ENCODE assay signal across 22 cellular contexts in genomic region chr16:73797115-73797514, GRCh38.
DNase-seq lines count a peak whose midpoint lies in the region; ATAC-seq and TF ChIP-seq lines count a peak whose summit lies in the region.
"Had no signal": no experiment of that assay in that cellular context is flagged by ENCODE, and none has a peak within 500 bp of the region (broad histone marks: within the 10 kb centered on the region; RNA-seq: fewer than 3 reads in every experiment).

No MANE protein-coding gene starts in this region.

- TF ChIP-seq CTCF in nephron (IDR thresholded peaks at IDR 0.05; ENCODE audit: unreplicated experiment in 3 of 3), result no peak
- no peak for TF ChIP-seq CTCF in thoracic aorta (IDR thresholded peaks at IDR 0.05)
- TF ChIP-seq CTCF in GM10248 (IDR thresholded peaks at IDR 0.05; ENCODE audit: control extremely low read depth, extremely low read depth, low read depth, missing control alignments), result no peak

- no peak overlapping the region for H3K4me3 ChIP-seq in thoracic aorta
- H3K4me3 ChIP-seq: BLaER1 had no signal

- H3K4me1 ChIP-seq in thoracic aorta (ENCODE audit: control insufficient read depth in 1 of 2, low read depth in 2 of 2), result peaks cover 35 to 67% of the 10 kb centered on the region in 2 donors
- H3K4me1 ChIP-seq: BE2C, BLaER1 had no signal

- H3K4me1 Mint-ChIP-seq in nephron, result peaks cover 59% of the 10 kb centered on the region
- H3K4me1 Mint-ChIP-seq: CD14-positive monocyte; CD4-positive, alpha-beta memory T cell; CD4-positive, CD25-positive, alpha-beta regulatory T cell; CD8-positive, alpha-beta memory T cell had no signal

- peaks cover 24% of the 10 kb centered on the region for H3K27me3 Mint-ChIP-seq in nephron (ENCODE audit: low read depth)
- H3K27me3 Mint-ChIP-seq: CD4-positive, alpha-beta memory T cell; CD8-positive, alpha-beta memory T cell had no signal

- no peak for DNase-seq in thoracic aorta (ENCODE audit: low spot score)
- DNase-seq in medulla oblongata (ENCODE audit: extremely low spot score), result no peak
- no peak for DNase-seq in GM10248 (ENCODE audit: extremely low spot score)
- DNase-seq: 8988T; ACHN; BE2C; C1 segment of cervical spinal cord; CD4-positive, alpha-beta memory T cell; CD4-positive, CD25-positive, alpha-beta regulatory T cell; CD8-positive, alpha-beta memory T cell; COR-L47; DMS 273 treated with DMSO at 0.1 percent for 48 hours; DMS153; DMS53; DMS79; DND-41; EL; GDM1 had no signal

- no peaks in the 10 kb centered on the region for H3K9me3 ChIP-seq in thoracic aorta
- H3K9me3 ChIP-seq: BE2C, BLaER1 had no signal

- H3K27ac ChIP-seq in thoracic aorta, result peak overlapping the region; percentile 55 to 67
- H3K27ac ChIP-seq: BLaER1 had no signal

- H3K4me3 Mint-ChIP-seq in nephron, result no peak overlapping the region
- H3K4me3 Mint-ChIP-seq: CD14-positive monocyte; CD4-positive, alpha-beta memory T cell; CD4-positive, CD25-positive, alpha-beta regulatory T cell; CD8-positive, alpha-beta memory T cell had no signal

- H3K27ac Mint-ChIP-seq in nephron, result peak overlapping the region in 2 of 3 experiments; percentile 38 to 62
- H3K27ac Mint-ChIP-seq: CD14-positive monocyte; CD4-positive, alpha-beta memory T cell; CD4-positive, CD25-positive, alpha-beta regulatory T cell; CD8-positive, alpha-beta memory T cell had no signal

- no peaks in the 10 kb centered on the region for H3K27me3 ChIP-seq in thoracic aorta (replicated peaks; ENCODE audit: insufficient read depth)
- H3K27me3 ChIP-seq: BE2C, BLaER1 had no signal

- H3K36me3 ChIP-seq in thoracic aorta, result no peaks in the 10 kb centered on the region
- H3K36me3 ChIP-seq: BE2C, BLaER1 had no signal

- ATAC-seq in thoracic aorta (ENCODE audit: insufficient number of reproducible peaks, low FRiP score, low read depth), result no peak
- no peak for ATAC-seq in HG03135 (IDR thresholded peaks at IDR 0.05; ENCODE audit: unreplicated experiment)

- H3K9me3 Mint-ChIP-seq in nephron, result no peaks in the 10 kb centered on the region
- H3K9me3 Mint-ChIP-seq: CD14-positive monocyte had no signal

- CTCF ChIA-PET in GM10248 (lab: Yijun Ruan, JAX), result no interaction called here

- POLR2A ChIA-PET in GM10248 (lab: Yijun Ruan, JAX), result no interaction called here

- no peaks in the 10 kb centered on the region for H3K36me3 Mint-ChIP-seq in nephron (ENCODE audit: low read depth)
- H3K36me3 Mint-ChIP-seq: CD14-positive monocyte; CD4-positive, alpha-beta memory T cell; CD4-positive, CD25-positive, alpha-beta regulatory T cell; CD8-positive, alpha-beta memory T cell had no signal
